Comparison of ENCODE assay signal across 13 cellular contexts in genomic region chr20:33826270-33826897, GRCh38. TPM values are rescaled to one million over a fixed set of nuclear protein-coding genes. Genes with fewer than 3 reads are reported as not detected.
A peak's percentile ranks its signal among the peaks of the same experiment; 100 is the strongest.
DNase-seq lines count a peak whose midpoint lies in the region; ATAC-seq and TF ChIP-seq lines count a peak whose summit lies in the region.
"Had no signal": no experiment of that assay in that cellular context is flagged by ENCODE, and none has a peak within 500 bp of the region (broad histone marks: within the 10 kb centered on the region; RNA-seq: fewer than 3 reads in every experiment).

No MANE protein-coding gene starts in this region.

- peaks cover 42 to 64% of the 10 kb centered on the region in 2 donors for H3K4me1 ChIP-seq in thoracic aorta (ENCODE audit: control insufficient read depth in 1 of 2, low read depth in 2 of 2)

- ATAC-seq in thoracic aorta (ENCODE audit: insufficient number of reproducible peaks, low FRiP score, low read depth) (no peak), GM18517 (IDR thresholded peaks at IDR 0.05; ENCODE audit: unreplicated experiment) (no peak), GM18870 (IDR thresholded peaks at IDR 0.05; ENCODE audit: unreplicated experiment) (no peak), GM21717 (IDR thresholded peaks at IDR 0.05; ENCODE audit: unreplicated experiment) (no peak)

- peaks cover 1% of the 10 kb centered on the region for H3K36me3 Mint-ChIP-seq in IgD-negative memory B cell

- H3K27me3 ChIP-seq in thoracic aorta (replicated peaks; ENCODE audit: insufficient read depth), result no peaks in the 10 kb centered on the region
- H3K27me3 ChIP-seq: spleen had no signal

- H3K4me1 Mint-ChIP-seq in IgD-negative memory B cell, result peaks cover 47 to 60% (median 52%) of the 10 kb centered on the region in 3 donors

- DNase-seq in iPS-NIHi7 (ENCODE audit: extremely low spot score), result peak; percentile 61
- no peak for DNase-seq in thoracic aorta (ENCODE audit: low spot score)
- DNase-seq in NCI-H2227 (lab: John Stamatoyannopoulos, UW; ENCODE audit: unreplicated experiment), result no peak
- DNase-seq: activated effector memory CD4-positive, alpha-beta T cell treated with anti-CD3 and anti-CD28 coated beads, Interleukin-2, amount 50 U/mL, for 16 hours; kidney glomerular epithelial cell; OCI-M1; spleen had no signal

- no peak overlapping the region for H3K4me3 ChIP-seq in thoracic aorta
- H3K4me3 ChIP-seq: spleen had no signal

- H3K4me3 Mint-ChIP-seq in IgD-negative memory B cell, result no peak overlapping the region
- H3K4me3 Mint-ChIP-seq: stimulated activated naive CD8-positive, alpha-beta T cell treated with anti-CD3 and anti-CD28 coated beads, Interleukin-15, Interleukin-2, amounts not matched to agents 100 ng/mL and 50 ng/mL, for 24 hours had no signal

- no peaks in the 10 kb centered on the region for H3K36me3 ChIP-seq in thoracic aorta

- H3K27ac ChIP-seq in VCaP (peak overlapping the region; percentile 86), thoracic aorta (peak overlapping the region; percentile 40 to 74)

- H3K27me3 Mint-ChIP-seq in IgD-negative memory B cell, result no peaks in the 10 kb centered on the region
- H3K27me3 Mint-ChIP-seq: stimulated activated naive CD8-positive, alpha-beta T cell treated with anti-CD3 and anti-CD28 coated beads, Interleukin-15, Interleukin-2, amounts not matched to agents 100 ng/mL and 50 ng/mL, for 24 hours had no signal

- H3K9me3 Mint-ChIP-seq in IgD-negative memory B cell, result no peaks in the 10 kb centered on the region
- H3K9me3 Mint-ChIP-seq: stimulated activated naive CD8-positive, alpha-beta T cell treated with anti-CD3 and anti-CD28 coated beads, Interleukin-15, Interleukin-2, amounts not matched to agents 100 ng/mL and 50 ng/mL, for 24 hours had no signal

- TF ChIP-seq CTCF in VCaP (conservative IDR thresholded peaks at IDR 0.05), result no peak
- TF ChIP-seq CTCF in thoracic aorta (IDR thresholded peaks at IDR 0.05), result no peak

- H3K27ac Mint-ChIP-seq in IgD-negative memory B cell, result peak overlapping the region in 2 of 3 donors; percentile 18 to 82
- H3K27ac Mint-ChIP-seq: stimulated activated naive CD8-positive, alpha-beta T cell treated with anti-CD3 and anti-CD28 coated beads, Interleukin-15, Interleukin-2, amounts not matched to agents 100 ng/mL and 50 ng/mL, for 24 hours had no signal

- no peaks in the 10 kb centered on the region for H3K9me3 ChIP-seq in thoracic aorta
- H3K9me3 ChIP-seq: spleen had no signal

RNA-seq across cellular contexts. Expression of gene CHMP4B, which starts 15.2 kb away (rescaled TPM):
- polyA plus RNA-seq in IgD-negative memory B cell, result 11.8 TPM
- total RNA-seq in thoracic aorta, result 100 to 1,000 TPM in 1 of 2 donors, 10 to 100 TPM in 1; 69.5 to 104 TPM
